16 cellular contexts compared by ENCODE assay signal in the genomic region with DNA sequence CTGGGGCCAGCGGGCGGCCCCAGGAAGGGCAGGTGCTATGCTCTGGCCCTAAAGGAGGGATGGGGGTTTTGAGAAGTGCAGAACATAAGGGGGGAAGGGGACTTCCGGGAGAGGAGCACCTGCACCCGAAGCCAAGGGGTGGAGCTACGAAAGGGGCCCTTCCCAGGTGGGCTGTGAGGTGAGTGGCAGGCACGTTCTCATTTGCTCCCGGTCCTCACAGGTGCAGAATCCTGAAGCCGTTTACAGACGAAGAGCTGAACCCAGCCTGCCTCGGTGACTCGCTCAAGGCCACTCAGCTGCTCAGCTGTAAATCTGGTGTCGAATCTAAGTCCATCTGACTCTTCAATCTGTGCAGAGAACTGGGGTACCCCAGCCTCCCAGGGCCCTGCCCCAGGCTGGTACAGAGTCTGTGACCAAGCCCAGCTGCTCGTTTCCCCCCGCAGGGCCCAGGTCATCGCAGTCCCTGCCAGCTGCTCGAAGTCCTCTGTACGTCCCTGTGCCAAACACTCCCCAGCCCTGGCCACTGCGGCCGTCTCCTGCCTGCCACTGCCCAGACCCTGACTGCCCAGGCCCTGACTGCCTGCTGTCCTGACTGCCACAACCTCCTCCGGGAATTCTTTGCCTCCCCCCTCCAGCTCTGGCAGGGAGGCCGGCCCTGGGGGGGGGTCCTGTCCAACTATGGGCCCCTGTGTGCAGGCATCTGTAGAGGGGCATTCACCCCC.
"Had no signal": no experiment of that assay in that cellular context is flagged by ENCODE, and none has a peak within 500 bp of the region (broad histone marks: within the 10 kb centered on the region; RNA-seq: fewer than 3 reads in every experiment).

No MANE protein-coding gene starts in this region.

- H3K4me3 ChIP-seq: esophagus muscularis mucosa, mucosa of descending colon, upper lobe of left lung had no signal

- H3K9me3 ChIP-seq: esophagus muscularis mucosa, mucosa of descending colon, upper lobe of left lung had no signal

- H3K36me3 ChIP-seq: esophagus muscularis mucosa, upper lobe of left lung had no signal

- H3K27ac ChIP-seq: esophagus muscularis mucosa, upper lobe of left lung had no signal

- H3K27me3 ChIP-seq: esophagus muscularis mucosa, upper lobe of left lung had no signal

- ATAC-seq: activated CD8-positive, alpha-beta memory T cell treated with anti-CD3 and anti-CD28 coated beads, Interleukin-2, amount 10 ng/mL, durations not matched to agents 7 days and 5 days; activated T-cell treated with anti-CD3 and anti-CD28 coated beads, Interleukin-2, amount 50 U/mL, for 4 hours; mucosa of descending colon; natural killer cell; sciatic nerve had no signal

- DNase-seq: activated CD4-positive, alpha-beta T cell treated with anti-CD3 and anti-CD28 coated beads for 1 hour; activated CD4-positive, alpha-beta T cell treated with anti-CD3 and anti-CD28 coated beads, Interleukin-2, amount 50 U/mL, for 48 hours; activated CD8-positive, alpha-beta memory T cell treated with anti-CD3 and anti-CD28 coated beads, Interleukin-2, amount 10 ng/mL, durations not matched to agents 7 days and 5 days; activated gamma-delta T cell; activated T-cell treated with anti-CD3 and anti-CD28 coated beads, Interleukin-2, amount 50 U/mL, for 4 hours; hypothalamus; kidney glomerular epithelial cell; mucosa of descending colon; natural killer cell; occipital lobe; stimulated activated CD4-positive, alpha-beta T cell treated with anti-CD3 and anti-CD28 coated beads, Interleukin-2, amount 100 ng/mL, for 24 hours; stimulated activated naive CD4-positive, alpha-beta T cell; T1000 had no signal
